In the genomic region with DNA sequence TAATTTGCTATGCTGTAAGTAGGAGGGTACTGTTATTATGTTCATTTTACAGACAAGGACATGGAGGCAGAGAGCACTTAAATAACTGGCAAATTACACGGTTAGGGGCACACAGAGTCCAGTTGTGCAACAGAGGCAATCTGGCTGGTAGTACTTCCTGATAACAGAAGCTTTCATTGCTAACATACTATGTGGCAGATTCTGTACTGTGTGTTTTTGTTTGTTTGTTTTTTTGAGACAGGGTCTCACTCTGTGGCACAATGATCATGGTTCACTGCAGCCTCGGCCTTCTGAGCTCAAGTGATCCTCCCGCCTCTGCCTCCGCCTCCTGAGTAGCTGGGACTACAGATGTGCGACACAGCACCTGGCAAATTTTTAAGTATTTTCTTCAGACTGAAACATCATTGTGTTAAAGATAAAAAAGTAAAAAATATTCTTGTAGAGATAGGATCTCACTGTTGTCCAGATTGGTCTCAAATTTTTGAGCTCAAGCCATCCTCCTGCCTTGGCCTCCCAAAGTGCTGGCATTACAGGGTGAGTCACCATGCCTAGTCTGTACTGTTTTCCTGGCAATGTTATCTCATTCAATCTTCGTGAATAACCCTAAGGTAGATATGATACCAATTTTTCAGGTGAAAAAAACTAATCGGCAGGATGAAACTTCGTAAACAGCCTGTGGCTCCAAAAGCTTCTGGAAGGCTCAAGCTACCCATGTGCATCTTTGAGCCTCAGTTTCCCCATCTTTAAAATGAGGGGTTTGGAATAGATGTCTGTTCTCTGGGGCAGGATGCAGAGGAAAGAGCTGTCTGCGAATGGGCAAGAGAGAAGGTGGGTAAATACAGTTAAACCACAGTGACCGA, we compare ENCODE assay signal across 7 cellular contexts. TPM values are rescaled to one million over a fixed set of nuclear protein-coding genes. Genes with fewer than 3 reads are reported as not detected.
DNase-seq lines count a peak whose midpoint lies in the region; ATAC-seq and TF ChIP-seq lines count a peak whose summit lies in the region.

No MANE protein-coding gene starts in this region.

- H4K20me1 ChIP-seq in SU-DHL-6 (ENCODE audit: low read depth, low read length): no peaks in the 10 kb centered on the region
- no peaks in the 10 kb centered on the region for H4K20me1 ChIP-seq in smooth muscle cell (ENCODE audit: low read depth)

- peak overlapping the region; percentile 78 for H3K4me3 ChIP-seq in HUES64 (ENCODE audit: low read length)
- H3K4me3 ChIP-seq in SU-DHL-6 (ENCODE audit: insufficient read depth, low read length, poor library complexity, severe bottlenecking): peak overlapping the region; percentile 73
- peak overlapping the region; percentile 70 for H3K4me3 ChIP-seq in fibroblast of the aortic adventitia (ENCODE audit: low read depth, low read length)
- peak overlapping the region; percentile 98 for H3K4me3 ChIP-seq in smooth muscle cell

- H3K4me1 ChIP-seq in HUES64 (ENCODE audit: insufficient read depth, low read length) (peaks cover 4% of the 10 kb centered on the region), smooth muscle cell (ENCODE audit: low read depth) (peaks cover 10% of the 10 kb centered on the region)

- 81% methylated on average over 10 of the region's 10 CpGs for WGBS in HUES64
- WGBS in smooth muscle cell (ENCODE audit: low lambda C conversion rate): 76% methylated on average over 10 of the region's 10 CpGs

- DNase-seq in fibroblast of the aortic adventitia (ENCODE audit: low read depth) (peak; percentile 15), smooth muscle cell (lab: John Stamatoyannopoulos, UW; ENCODE audit: unreplicated experiment) (no peak), NCI-H2107 (lab: John Stamatoyannopoulos, UW) (no peak)

- no peaks in the 10 kb centered on the region for H3K9me2 ChIP-seq in SU-DHL-6 (replicated peaks; ENCODE audit: insufficient read depth, low read length)

- H3K36me3 ChIP-seq in HUES64 (ENCODE audit: insufficient read depth, low read length) (no peaks in the 10 kb centered on the region), SU-DHL-6 (ENCODE audit: low read length) (no peaks in the 10 kb centered on the region), smooth muscle cell (ENCODE audit: low read depth) (no peaks in the 10 kb centered on the region)

- ATAC-seq in GM18873 (IDR thresholded peaks at IDR 0.05; ENCODE audit: low FRiP score, unreplicated experiment) (no peak), HG02938 (IDR thresholded peaks at IDR 0.05; ENCODE audit: unreplicated experiment) (no peak)

- TF ChIP-seq CTCF in SU-DHL-6 (IDR thresholded peaks at IDR 0.05; ENCODE audit: insufficient read depth, low read length, poor library complexity, severe bottlenecking) (no peak), fibroblast of the aortic adventitia (IDR thresholded peaks at IDR 0.05; ENCODE audit: insufficient read depth, low read length) (no peak), smooth muscle cell (IDR thresholded peaks at IDR 0.05; ENCODE audit: borderline replicate concordance, insufficient read depth, poor library complexity, severe bottlenecking) (no peak)

- H3K27me3 ChIP-seq in HUES64 (ENCODE audit: insufficient read depth, low read length): peaks cover 17% of the 10 kb centered on the region
- H3K27me3 ChIP-seq in SU-DHL-6 (ENCODE audit: low read length): no peaks in the 10 kb centered on the region
- no peaks in the 10 kb centered on the region for H3K27me3 ChIP-seq in smooth muscle cell (ENCODE audit: low read depth)

- H3K4me2 ChIP-seq in SU-DHL-6 (ENCODE audit: low read depth, low read length, poor library complexity, severe bottlenecking) (peak overlapping the region; percentile 84), smooth muscle cell (peak overlapping the region; percentile 95)

- H3K9me3 ChIP-seq in HUES64 (ENCODE audit: insufficient read depth, low read depth, low read length) (no peaks in the 10 kb centered on the region), SU-DHL-6 (ENCODE audit: insufficient read depth, low read length) (no peaks in the 10 kb centered on the region), smooth muscle cell (replicated peaks; ENCODE audit: low read depth) (no peaks in the 10 kb centered on the region)

- peaks cover 14% of the 10 kb centered on the region for H3F3A ChIP-seq in SU-DHL-6 (ENCODE audit: insufficient read depth)
- no peaks in the 10 kb centered on the region for H3F3A ChIP-seq in smooth muscle cell (ENCODE audit: low read depth)

- peaks cover 26% of the 10 kb centered on the region for H3K79me2 ChIP-seq in SU-DHL-6 (ENCODE audit: insufficient read depth, low read length)
- peaks cover 10% of the 10 kb centered on the region for H3K79me2 ChIP-seq in smooth muscle cell (ENCODE audit: low read depth)

- H2AFZ ChIP-seq in SU-DHL-6 (ENCODE audit: low read depth, low read length, severe bottlenecking) (peak overlapping the region; percentile 68), smooth muscle cell (ENCODE audit: low read depth) (peak overlapping the region; percentile 99)

- H3K9ac ChIP-seq in HUES64 (ENCODE audit: low read depth, low read length) (peak overlapping the region; percentile 67; the same call in 1 of the 2 replicates), SU-DHL-6 (ENCODE audit: low read length) (peak overlapping the region; percentile 70), smooth muscle cell (ENCODE audit: low read depth) (peak overlapping the region; percentile 77)

- H3K27ac ChIP-seq in HUES64 (ENCODE audit: low read depth, low read length) (no peak overlapping the region), SU-DHL-6 (ENCODE audit: low read depth, low read length) (peak overlapping the region; percentile 82), smooth muscle cell (ENCODE audit: low read depth) (peak overlapping the region; percentile 56)

RNA-seq across cellular contexts. Expression of gene NUCB2, which starts 0.9 kb away (rescaled TPM):
- 21.9 TPM for polyA plus RNA-seq in HUES64 (2013, experiment 1 of 2)
- 31.3 TPM for polyA plus RNA-seq in HUES64 (2013, experiment 2 of 2)
- total RNA-seq in fibroblast of the aortic adventitia (ENCODE audit: low replicate concordance) (149 and 327 TPM in 2 replicates), smooth muscle cell (91.2 and 118 TPM in 2 replicates)
- polyA plus RNA-seq in smooth muscle cell: 148 and 177 TPM in 2 replicates
